8 cellular contexts compared by ENCODE assay signal in the genomic region with DNA sequence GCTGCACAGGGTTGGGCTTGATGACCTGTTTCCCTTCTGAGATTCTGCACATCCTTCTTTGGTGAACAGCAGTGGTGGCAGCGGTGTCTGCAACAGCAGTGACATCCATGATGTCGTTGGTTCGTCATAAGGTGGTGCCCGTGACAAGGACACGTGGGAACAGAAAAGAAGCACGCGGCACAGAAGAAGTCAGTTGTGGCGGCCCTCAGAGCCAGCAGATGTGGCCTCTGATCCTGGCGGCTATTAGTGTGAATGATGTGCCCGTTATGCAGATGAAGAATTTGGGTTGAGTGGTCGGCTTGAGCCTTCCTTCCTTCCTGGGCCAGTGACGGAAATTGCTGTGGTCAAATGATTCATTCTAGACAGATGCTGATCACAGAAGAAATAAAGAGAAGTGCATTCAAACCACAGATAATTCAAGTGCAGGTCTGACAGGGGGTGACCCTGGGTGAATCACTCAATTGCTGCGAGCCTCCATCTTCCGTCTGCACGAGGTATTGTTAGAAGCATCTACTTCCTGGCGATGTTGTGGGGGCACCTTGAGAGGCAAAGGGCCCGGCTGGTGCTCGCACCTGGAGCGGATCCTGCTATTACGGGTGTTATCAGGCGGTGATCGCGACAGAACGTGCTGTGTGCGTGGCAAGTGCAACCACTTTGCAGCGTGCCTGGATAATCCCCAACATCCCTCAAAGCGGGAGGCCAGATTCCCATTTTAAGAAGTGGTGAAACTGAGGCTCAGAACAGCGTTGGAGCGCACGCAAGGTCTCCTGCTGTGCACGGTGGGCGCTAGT.
DNase-seq lines count a peak whose midpoint lies in the region; ATAC-seq lines count a peak whose summit lies in the region.

No MANE protein-coding gene starts in this region.

- H3K9me3 Mint-ChIP-seq in immature natural killer cell, result peaks cover 2 to 18% (median 13%) of the 10 kb centered on the region in 6 donors

- peak overlapping the region; percentile 98 to 100 (median 100) for H3K27ac Mint-ChIP-seq in immature natural killer cell

- H3K36me3 Mint-ChIP-seq in immature natural killer cell, result peaks cover 4 to 13% (median 4%) of the 10 kb centered on the region in 3 donors

- H3K27me3 Mint-ChIP-seq in immature natural killer cell (ENCODE audit: low read depth in 3 of 3), result peaks cover 27 to 45% (median 38%) of the 10 kb centered on the region in 3 donors

- peak overlapping the region; percentile 15 to 88 (median 82) for H3K4me3 Mint-ChIP-seq in immature natural killer cell

- no peak for ATAC-seq in GM19452 (IDR thresholded peaks at IDR 0.05; ENCODE audit: unreplicated experiment)
- no peak for ATAC-seq in HG02623 (IDR thresholded peaks at IDR 0.05; ENCODE audit: unreplicated experiment)

- DNase-seq in AML-193 (lab: John Stamatoyannopoulos, UW) (peak; percentile 33 to 51), NOMO-1 treated with DMSO at 0.1 percent for 48 hours (lab: John Stamatoyannopoulos, UW; ENCODE audit: unreplicated experiment) (peak; percentile 100), activated T-cell treated with anti-CD3 and anti-CD28 coated beads for 4 hours (peak; percentile 21), immature natural killer cell (peak; percentile 95 to 96 (median 96)), NCI-H345 treated with DMSO at 0.1 percent for 48 hours (lab: John Stamatoyannopoulos, UW; ENCODE audit: unreplicated experiment) (no peak)
- DNase-seq in stimulated activated CD8-positive, alpha-beta memory T cell treated with anti-CD3 and anti-CD28 coated beads, Interleukin-4, amount 100 ng/mL, for 48 hours, result peak; percentile 69

- H3K4me1 Mint-ChIP-seq in immature natural killer cell, result peaks cover 99 to 100% of the 10 kb centered on the region in 2 donors
